ENCODE assay signal across 15 cellular contexts in genomic region chr20:35252037-35252461, GRCh38. TPM values are rescaled to one million over a fixed set of nuclear protein-coding genes. Genes with fewer than 3 reads are reported as not detected.
A peak's percentile ranks its signal among the peaks of the same experiment; 100 is the strongest.
DNase-seq lines count a peak whose midpoint lies in the region; ATAC-seq and TF ChIP-seq lines count a peak whose summit lies in the region.
"Had no signal": no experiment of that assay in that cellular context is flagged by ENCODE, and none has a peak within 500 bp of the region (broad histone marks: within the 10 kb centered on the region; RNA-seq: fewer than 3 reads in every experiment).

No MANE protein-coding gene starts in this region.

- no peak overlapping the region for H2AFZ ChIP-seq in PC-9

- CTCF ChIA-PET in PC-9 (lab: Charles Lee) = no interaction called here

- ATAC-seq in GM18867 (IDR thresholded peaks at IDR 0.05; ENCODE audit: unreplicated experiment) (peak; percentile 78), HG03280 (IDR thresholded peaks at IDR 0.05; ENCODE audit: unreplicated experiment) (peak; percentile 74), GM19328 (IDR thresholded peaks at IDR 0.05; ENCODE audit: unreplicated experiment) (no peak)
- ATAC-seq in activated naive CD8-positive, alpha-beta T cell treated with anti-CD3 and anti-CD28 coated beads, Interleukin-2, amount 50 U/mL, for 24 hours = peak; percentile 71

- BruUV-seq in PC-9 (replicated peaks; lab: Mats Ljungman, UMichigan) = no TSS peak

- DNase-seq in activated naive CD8-positive, alpha-beta T cell treated with anti-CD3 and anti-CD28 coated beads, Interleukin-2, amount 50 U/mL, for 24 hours = no peak
- DNase-seq in GM13977 (ENCODE audit: low spot score) = no peak
- no peak for DNase-seq in PC-9
- no peak for DNase-seq in MV-4-11 (lab: John Stamatoyannopoulos, UW)
- DNase-seq: activated CD4-positive, CD25-positive, alpha-beta regulatory T cell treated with anti-CD3 and anti-CD28 coated beads, Interleukin-2, amount 50 U/mL, for 72 hours; COR-L47; RPMI8226; testis had no signal

- TF ChIP-seq CTCF in GM13977 (IDR thresholded peaks at IDR 0.05; ENCODE audit: extremely low read depth, insufficient read depth, missing control alignments) (no peak), PC-9 (conservative IDR thresholded peaks at IDR 0.05) (no peak)

- H3K27ac Mint-ChIP-seq in activated naive CD8-positive, alpha-beta T cell treated with anti-CD3 and anti-CD28 coated beads, Interleukin-2, amount 50 U/mL, for 24 hours = peak overlapping the region; percentile 59
- H3K27ac Mint-ChIP-seq: mesothelial cell of epicardium had no signal

- H3K4me1 ChIP-seq in BLaER1 = peaks cover 35% of the 10 kb centered on the region
- no peaks in the 10 kb centered on the region for H3K4me1 ChIP-seq in PC-9 (replicated peaks; ENCODE audit: insufficient read depth)
- H3K4me1 ChIP-seq: testis had no signal

- H3K4me3 Mint-ChIP-seq in activated naive CD8-positive, alpha-beta T cell treated with anti-CD3 and anti-CD28 coated beads, Interleukin-2, amount 50 U/mL, for 24 hours = no peak overlapping the region
- H3K4me3 Mint-ChIP-seq: mesothelial cell of epicardium had no signal

- H4K20me1 ChIP-seq in BLaER1 (peaks cover 10% of the 10 kb centered on the region; the same call in 1 of the 2 replicates), PC-9 (ENCODE audit: insufficient read depth) (no peaks in the 10 kb centered on the region)

- peaks cover 6% of the 10 kb centered on the region for H3K36me3 Mint-ChIP-seq in activated naive CD8-positive, alpha-beta T cell treated with anti-CD3 and anti-CD28 coated beads, Interleukin-2, amount 50 U/mL, for 24 hours (ENCODE audit: low read depth)

- peaks cover 19% of the 10 kb centered on the region for H3K4me1 Mint-ChIP-seq in activated naive CD8-positive, alpha-beta T cell treated with anti-CD3 and anti-CD28 coated beads, Interleukin-2, amount 50 U/mL, for 24 hours

- no peaks in the 10 kb centered on the region for H3K27me3 Mint-ChIP-seq in activated naive CD8-positive, alpha-beta T cell treated with anti-CD3 and anti-CD28 coated beads, Interleukin-2, amount 50 U/mL, for 24 hours

- no peaks in the 10 kb centered on the region for H3K9me2 ChIP-seq in PC-9 (ENCODE audit: insufficient read depth)

- 0 out of 2 replicates have a peak, but pooled peaks cover 5% of the 10 kb centered on the region for H3F3A ChIP-seq in PC-9 (ENCODE audit: insufficient read depth, low read depth)

- H3K79me2 ChIP-seq in PC-9 (ENCODE audit: low read depth) = no peaks in the 10 kb centered on the region

- POLR2A ChIA-PET in PC-9 (lab: Charles Lee; ENCODE audit: unreplicated experiment) = no interaction called here

- no peaks in the 10 kb centered on the region for H3K9me3 Mint-ChIP-seq in activated naive CD8-positive, alpha-beta T cell treated with anti-CD3 and anti-CD28 coated beads, Interleukin-2, amount 50 U/mL, for 24 hours
- H3K9me3 Mint-ChIP-seq: mesothelial cell of epicardium had no signal

- no peak overlapping the region for H3K9ac ChIP-seq in BLaER1

- no peak overlapping the region for H3K4me3 ChIP-seq in BLaER1
- no peak overlapping the region for H3K4me3 ChIP-seq in PC-9
- H3K4me3 ChIP-seq: cardiac muscle cell, testis had no signal

- no peaks in the 10 kb centered on the region for H3K9me3 ChIP-seq in BLaER1
- H3K9me3 ChIP-seq in PC-9 (ENCODE audit: insufficient read depth, low read depth) = no peaks in the 10 kb centered on the region
- H3K9me3 ChIP-seq: testis had no signal

- no peaks in the 10 kb centered on the region for H3K27me3 ChIP-seq in BLaER1
- H3K27me3 ChIP-seq in PC-9 (ENCODE audit: insufficient read depth, low read depth) = no peaks in the 10 kb centered on the region
- H3K27me3 ChIP-seq: cardiac muscle cell, testis had no signal

- H3K4me2 ChIP-seq in BLaER1 = peak overlapping the region; percentile 69
- H3K4me2 ChIP-seq in PC-9 = no peak overlapping the region

- H3K36me3 ChIP-seq in BLaER1 (peaks cover 3% of the 10 kb centered on the region; the same call in 1 of the 2 replicates), PC-9 (ENCODE audit: low read depth) (no peaks in the 10 kb centered on the region)
- H3K36me3 ChIP-seq: cardiac muscle cell had no signal

- H3K27ac ChIP-seq in BLaER1 = peak overlapping the region; percentile 35; the same call in 1 of the 2 replicates
- H3K27ac ChIP-seq in PC-9 = no peak overlapping the region
- H3K27ac ChIP-seq: cardiac muscle cell, testis had no signal

- intact Hi-C loops in PC-9 (cut with micrococcal nuclease; ENCODE audit: unreplicated experiment) = no loop called here

- in situ Hi-C loops in GM13977 (cut with MboI; ENCODE audit: low pct_unique_long_range_greater_than_20kb, low sequenced_read_pairs, unreplicated experiment) = no loop called here

RNA-seq across cellular contexts. Expression of gene MMP24, which starts 25.6 kb away (rescaled TPM):
- 0.45 and 0.48 TPM in 2 replicates for total RNA-seq in PC-9 (2021)

RNA-seq across cellular contexts. Expression of gene MMP24OS, which starts 25.9 kb away (rescaled TPM):
- total RNA-seq in PC-9 (2021) = 59.3 and 79.0 TPM in 2 replicates

RNA-seq across cellular contexts. Expression of gene EIF6, which starts 32.5 kb away (rescaled TPM):
- total RNA-seq in PC-9 (2021) = 255 and 270 TPM in 2 replicates

RNA-seq across cellular contexts. Expression of gene FAM83C, which starts 40.2 kb away (rescaled TPM):
- total RNA-seq in PC-9 (2021) = not detected in 2 replicates
- total RNA-seq: cardiac muscle cell, fibroblast of villous mesenchyme, mesothelial cell of epicardium had no signal
